ENCODE assay signal across 23 cellular contexts in the genomic region with DNA sequence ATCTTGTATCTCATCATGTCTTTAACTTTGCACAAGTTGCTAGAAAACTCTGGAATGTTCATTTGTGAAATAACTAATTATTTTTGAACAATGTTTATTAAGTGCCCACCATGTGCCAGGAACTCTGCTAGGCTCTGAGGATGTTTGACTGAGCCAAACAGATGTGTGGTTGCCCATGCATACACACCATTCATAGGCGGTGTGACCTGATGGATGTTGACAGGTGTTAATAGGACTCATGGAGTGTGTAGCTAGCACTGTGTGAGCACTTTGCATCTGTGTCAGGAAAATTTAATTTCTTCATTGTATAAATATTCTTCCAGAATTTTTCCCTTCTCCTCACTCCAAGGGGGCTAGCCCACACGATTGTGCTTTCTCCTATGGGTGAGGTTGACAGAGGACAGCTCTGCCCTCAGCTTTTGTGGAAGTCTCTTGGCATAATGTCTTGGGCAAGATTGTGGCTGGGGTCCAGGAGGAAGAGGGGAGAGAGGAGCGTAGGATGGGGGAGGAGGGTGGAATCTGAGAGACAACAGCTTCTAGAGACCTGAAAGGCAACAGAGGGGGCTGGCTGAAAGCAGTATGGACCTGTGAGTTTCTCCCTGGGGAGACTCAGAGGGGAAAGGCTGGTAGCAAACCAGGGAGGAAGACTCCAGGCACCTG.
"Had no signal": no experiment of that assay in that cellular context is flagged by ENCODE, and none has a peak within 500 bp of the region (broad histone marks: within the 10 kb centered on the region; RNA-seq: fewer than 3 reads in every experiment).

No MANE protein-coding gene starts in this region.

- H3K9me3 ChIP-seq: adrenal gland, body of pancreas, heart right ventricle, ovary, sigmoid colon, tibial nerve had no signal

- H3K4me1 ChIP-seq: body of pancreas, sigmoid colon, tibial nerve had no signal

- ATAC-seq: activated CD8-positive, alpha-beta T cell treated with anti-CD3 and anti-CD28 coated beads for 36 hours; activated T-cell treated with anti-CD3 and anti-CD28 coated beads, Interleukin-2, amount 50 U/mL, for 72 hours; body of pancreas; naive thymus-derived CD4-positive, alpha-beta T cell had no signal

- H3K27ac ChIP-seq: adrenal gland, body of pancreas, coronary artery, heart right ventricle, ovary, sigmoid colon, tibial nerve had no signal

- H3K36me3 ChIP-seq: adrenal gland, heart right ventricle, ovary, sigmoid colon, tibial nerve had no signal

- H3K27me3 ChIP-seq: adrenal gland, body of pancreas, heart right ventricle, ovary, sigmoid colon, tibial nerve had no signal

- H3K4me3 ChIP-seq: adrenal gland, body of pancreas, coronary artery, heart right ventricle, ovary, sigmoid colon, smooth muscle cell, tibial nerve had no signal

- H3K4me2 ChIP-seq: smooth muscle cell had no signal

- DNase-seq: activated CD4-positive, alpha-beta T cell treated with anti-CD3 and anti-CD28 coated beads, Interleukin-2, amount 10 ng/mL, durations not matched to agents 24 days and 14 days; activated CD4-positive, CD25-positive, alpha-beta regulatory T cell treated with anti-CD3 and anti-CD28 coated beads, Interleukin-2, amount 50 U/mL, for 72 hours; activated CD8-positive, alpha-beta T cell treated with anti-CD3 and anti-CD28 coated beads for 36 hours; activated effector memory CD4-positive, alpha-beta T cell treated with anti-CD3 and anti-CD28 coated beads, Interleukin-2, amount 50 U/mL, for 16 hours; activated naive CD4-positive, alpha-beta T cell treated with anti-CD3 and anti-CD28 coated beads for 36 hours; activated naive CD8-positive, alpha-beta T cell treated with anti-CD3 and anti-CD28 coated beads for 36 hours; activated T-cell treated with anti-CD3 and anti-CD28 coated beads for 4 hours; activated T-cell treated with anti-CD3 and anti-CD28 coated beads, Interleukin-2, amount 50 U/mL, for 72 hours; adrenal gland; aorta; body of pancreas; foreskin fibroblast; heart right ventricle; naive thymus-derived CD4-positive, alpha-beta T cell; ovary; sigmoid colon; stimulated activated CD4-positive, alpha-beta T cell treated with anti-CD3 and anti-CD28 coated beads, Interleukin-15, amount 100 ng/mL, for 24 hours; stimulated activated CD4-positive, alpha-beta T cell treated with anti-CD3 and anti-CD28 coated beads, Interleukin-2, amount 100 ng/mL, for 24 hours; stimulated activated naive CD4-positive, alpha-beta T cell treated with Interleukin-2 at 50 U/mL for 16 hours; T-helper 2 cell had no signal
